Comparison of ENCODE assay signal across 40 cellular contexts in genomic region chr16:26680671-26681070, GRCh38.
"Had no signal": no experiment of that assay in that cellular context is flagged by ENCODE, and none has a peak within 500 bp of the region (broad histone marks: within the 10 kb centered on the region; RNA-seq: fewer than 3 reads in every experiment).

No MANE protein-coding gene starts in this region.

- ATAC-seq: activated CD8-positive, alpha-beta T cell treated with anti-CD3 and anti-CD28 coated beads for 36 hours; activated naive CD4-positive, alpha-beta T cell treated with anti-CD3 and anti-CD28 coated beads, Interleukin-2, amount 50 U/mL, for 72 hours; activated T-cell treated with anti-CD3 and anti-CD28 coated beads, Interleukin-2, amount 50 U/mL, for 4 hours; activated T-cell treated with anti-CD3 and anti-CD28 coated beads, Interleukin-2, amount 50 U/mL, for 72 hours; activated T-helper 17 cell treated with anti-CD3 and anti-CD28 coated beads, Interleukin-2, amount 50 U/mL, for 72 hours; body of pancreas had no signal

- H3K4me3 Mint-ChIP-seq: activated B cell treated with CpG ODN at 0.5 μM for 24 hours; activated CD4-positive, alpha-beta memory T cell treated with anti-CD3 and anti-CD28 coated beads for 36 hours; activated CD4-positive, alpha-beta T cell treated with anti-CD3 and anti-CD28 coated beads, Interleukin-2, amount 10 ng/mL, durations not matched to agents 24 days and 14 days; activated CD8-positive, alpha-beta T cell treated with anti-CD3 and anti-CD28 coated beads for 36 hours; activated naive CD4-positive, alpha-beta T cell treated with anti-CD3 and anti-CD28 coated beads for 36 hours; activated naive CD8-positive, alpha-beta T cell treated with anti-CD3 and anti-CD28 coated beads for 36 hours; activated T-cell treated with anti-CD3 and anti-CD28 coated beads, Interleukin-2, amount 50 U/mL, for 4 hours; activated T-cell treated with anti-CD3 and anti-CD28 coated beads, Interleukin-2, amount 50 U/mL, for 72 hours; activated T-helper 1 cell treated with anti-CD3 and anti-CD28 coated beads, Interleukin-12 subunit alpha, Interleukin-12 subunit beta, Interleukin-2, Interleukin-4 antibody, amounts not matched to agents 30 ng/mL and 10 ng/mL and 1 ng/mL, durations not matched to agents 14 hours and 24 hours and 36 hours; activated T-helper 17 cell treated with anti-CD3 and anti-CD28 coated beads, Interleukin-2, amount 50 U/mL, for 72 hours; central memory CD8-positive, alpha-beta T cell; T-helper 1 cell treated with Interleukin-12 subunit alpha and Interleukin-12 subunit beta and Interleukin-4 antibody, amounts not matched to agents 30 μg/mL and 1 μg/mL, for 36 hours; T-helper 2 cell treated with Interferon-gamma antibody and Interleukin-4, amounts not matched to agents 5 μg/mL and 100 μg/mL, for 36 hours had no signal

- H3K4me3 ChIP-seq: adrenal gland, body of pancreas, breast epithelium, cardiac muscle cell had no signal

- H3K27ac ChIP-seq: adrenal gland, body of pancreas, brain microvascular endothelial cell, breast epithelium, cardiac muscle cell, VCaP had no signal

- H3K4me1 ChIP-seq: adrenal gland, body of pancreas, breast epithelium had no signal

- H3K27me3 ChIP-seq: adrenal gland, body of pancreas, brain microvascular endothelial cell, breast epithelium, cardiac muscle cell had no signal

- H3K27ac Mint-ChIP-seq: activated B cell treated with CpG ODN at 0.5 μM for 24 hours; activated CD4-positive, alpha-beta memory T cell treated with anti-CD3 and anti-CD28 coated beads for 36 hours; activated CD4-positive, alpha-beta T cell treated with anti-CD3 and anti-CD28 coated beads, Interleukin-2, amount 10 ng/mL, durations not matched to agents 24 days and 14 days; activated CD8-positive, alpha-beta T cell treated with anti-CD3 and anti-CD28 coated beads for 36 hours; activated naive CD4-positive, alpha-beta T cell treated with anti-CD3 and anti-CD28 coated beads for 36 hours; activated naive CD4-positive, alpha-beta T cell treated with anti-CD3 and anti-CD28 coated beads, Interleukin-2, amount 50 U/mL, for 72 hours; activated naive CD8-positive, alpha-beta T cell treated with anti-CD3 and anti-CD28 coated beads for 36 hours; activated T-cell treated with anti-CD3 and anti-CD28 coated beads, Interleukin-2, amount 50 U/mL, for 72 hours; activated T-helper 1 cell treated with anti-CD3 and anti-CD28 coated beads, Interleukin-12 subunit alpha, Interleukin-12 subunit beta, Interleukin-2, Interleukin-4 antibody, amounts not matched to agents 30 ng/mL and 10 ng/mL and 1 ng/mL, durations not matched to agents 14 hours and 24 hours and 36 hours; activated T-helper 17 cell treated with anti-CD3 and anti-CD28 coated beads, Interleukin-2, amount 50 U/mL, for 72 hours; T-helper 1 cell treated with Interleukin-12 subunit alpha and Interleukin-12 subunit beta and Interleukin-4 antibody, amounts not matched to agents 30 μg/mL and 1 μg/mL, for 36 hours; T-helper 2 cell treated with Interferon-gamma antibody and Interleukin-4, amounts not matched to agents 5 μg/mL and 100 μg/mL, for 36 hours had no signal

- H3K36me3 Mint-ChIP-seq: activated CD4-positive, alpha-beta memory T cell treated with anti-CD3 and anti-CD28 coated beads for 36 hours; activated naive CD4-positive, alpha-beta T cell treated with anti-CD3 and anti-CD28 coated beads, Interleukin-2, amount 50 U/mL, for 72 hours; activated naive CD8-positive, alpha-beta T cell treated with anti-CD3 and anti-CD28 coated beads for 36 hours had no signal

- H3K9me3 ChIP-seq: adrenal gland, body of pancreas, breast epithelium had no signal

- H3K4me1 Mint-ChIP-seq: activated B cell treated with CpG ODN at 0.5 μM for 24 hours; activated CD4-positive, alpha-beta T cell treated with anti-CD3 and anti-CD28 coated beads, Interleukin-2, amount 10 ng/mL, durations not matched to agents 24 days and 14 days; activated naive CD8-positive, alpha-beta T cell treated with anti-CD3 and anti-CD28 coated beads for 36 hours; activated T-helper 17 cell treated with anti-CD3 and anti-CD28 coated beads, Interleukin-2, amount 50 U/mL, for 72 hours; central memory CD8-positive, alpha-beta T cell had no signal

- H3K36me3 ChIP-seq: adrenal gland, brain microvascular endothelial cell, breast epithelium, cardiac muscle cell had no signal

- FAIRE-seq: astrocyte, TTC549 had no signal

- H3K9me3 Mint-ChIP-seq: activated CD4-positive, alpha-beta memory T cell treated with anti-CD3 and anti-CD28 coated beads for 36 hours; activated CD8-positive, alpha-beta T cell treated with anti-CD3 and anti-CD28 coated beads for 36 hours; activated naive CD4-positive, alpha-beta T cell treated with anti-CD3 and anti-CD28 coated beads for 36 hours; activated naive CD8-positive, alpha-beta T cell treated with anti-CD3 and anti-CD28 coated beads for 36 hours; activated T-cell treated with anti-CD3 and anti-CD28 coated beads, Interleukin-2, amount 50 U/mL, for 4 hours; activated T-cell treated with anti-CD3 and anti-CD28 coated beads, Interleukin-2, amount 50 U/mL, for 72 hours; central memory CD8-positive, alpha-beta T cell; T-helper 2 cell treated with Interferon-gamma antibody and Interleukin-4, amounts not matched to agents 5 μg/mL and 100 μg/mL, for 36 hours had no signal

- DNase-seq: activated B cell treated with CpG ODN at 0.5 μM for 24 hours; activated CD4-positive, alpha-beta memory T cell treated with anti-CD3 and anti-CD28 coated beads for 36 hours; activated CD4-positive, alpha-beta T cell treated with anti-CD3 and anti-CD28 coated beads for 4 hours; activated CD4-positive, alpha-beta T cell treated with anti-CD3 and anti-CD28 coated beads, Interleukin-2, amount 10 ng/mL, durations not matched to agents 24 days and 14 days; activated CD4-positive, alpha-beta T cell treated with anti-CD3 and anti-CD28 coated beads, Interleukin-2, amount 50 U/mL, for 1 hour; activated CD4-positive, alpha-beta T cell treated with anti-CD3 and anti-CD28 coated beads, Interleukin-2, amount 50 U/mL, for 4 hours; activated CD4-positive, CD25-positive, alpha-beta regulatory T cell treated with anti-CD3 and anti-CD28 coated beads, Interleukin-2, amount 50 U/mL, for 72 hours; activated CD8-positive, alpha-beta memory T cell treated with anti-CD3 and anti-CD28 coated beads, Interleukin-2, amount 50 U/mL, for 4 hours; activated CD8-positive, alpha-beta T cell treated with anti-CD3 and anti-CD28 coated beads for 36 hours; activated effector memory CD4-positive, alpha-beta T cell treated with anti-CD3 and anti-CD28 coated beads, Interleukin-2, amount 50 U/mL, for 16 hours; activated gamma-delta T cell treated with Interleukin-2 at 50 U/mL for 16 hours; activated naive CD4-positive, alpha-beta T cell; activated naive CD4-positive, alpha-beta T cell treated with anti-CD3 and anti-CD28 coated beads for 36 hours; activated naive CD4-positive, alpha-beta T cell treated with anti-CD3 and anti-CD28 coated beads, Interleukin-2, amount 50 U/mL, for 16 hours; activated naive CD8-positive, alpha-beta T cell treated with anti-CD3 and anti-CD28 coated beads for 36 hours; activated T-cell treated with anti-CD3 and anti-CD28 coated beads for 4 hours; activated T-cell treated with anti-CD3 and anti-CD28 coated beads, Interleukin-2, amount 50 U/mL, for 1 hour; activated T-cell treated with anti-CD3 and anti-CD28 coated beads, Interleukin-2, amount 50 U/mL, for 4 hours; activated T-cell treated with anti-CD3 and anti-CD28 coated beads, Interleukin-2, amount 50 U/mL, for 72 hours; adrenal gland; amniotic stem cell; aorta; body of pancreas; brain microvascular endothelial cell; caudate nucleus; cerebellar nuclear complex; T-helper 1 cell; T-helper 2 cell; T-helper 9 cell had no signal

- H3K27me3 Mint-ChIP-seq: activated B cell treated with CpG ODN at 0.5 μM for 24 hours; activated T-helper 17 cell treated with anti-CD3 and anti-CD28 coated beads, Interleukin-2, amount 50 U/mL, for 72 hours had no signal
